In genomic region chr14:92680781-92681650, GRCh38 we compare ENCODE assay signal across 8 cellular contexts.
A peak's percentile ranks its signal among the peaks of the same experiment; 100 is the strongest.
DNase-seq lines count a peak whose midpoint lies in the region; ATAC-seq and TF ChIP-seq lines count a peak whose summit lies in the region.

No MANE protein-coding gene starts in this region.

- H3K27me3 ChIP-seq in osteoblast (ENCODE audit: insufficient read depth, low read length): no peaks in the 10 kb centered on the region
- H3K27me3 ChIP-seq in thyroid gland: no peaks in the 10 kb centered on the region

- CTCF ChIA-PET in RWPE1 (lab: Yijun Ruan, JAX): interaction anchor here (0.5 to 1.4 kb wide), 7 partner anchors 11 to 559 kb away, joined by 3 to 5 read pairs (median 3); no protein-coding TSS in a partner anchor

- H2AFZ ChIP-seq in osteoblast (ENCODE audit: low read length): no peak overlapping the region

- no peak for TF ChIP-seq POLR2A in thyroid gland (IDR thresholded peaks at IDR 0.05)

- no peaks in the 10 kb centered on the region for H3K9me3 ChIP-seq in osteoblast (ENCODE audit: low read depth, low read length)
- no peaks in the 10 kb centered on the region for H3K9me3 ChIP-seq in thyroid gland

- TF ChIP-seq EP300 in Ishikawa (IDR thresholded peaks at IDR 0.05; ENCODE audit: borderline replicate concordance): no peak

- H3K27ac ChIP-seq in RWPE1: no peak overlapping the region
- H3K27ac ChIP-seq in osteoblast (ENCODE audit: low read depth, low read length): no peak overlapping the region
- H3K27ac ChIP-seq in thyroid gland: no peak overlapping the region

- no peaks in the 10 kb centered on the region for H3K4me1 ChIP-seq in osteoblast (ENCODE audit: insufficient read depth, low read length)
- H3K4me1 ChIP-seq in thyroid gland: peaks cover 0 to 7% of the 10 kb centered on the region in 2 donors

- ATAC-seq in HG03135 (IDR thresholded peaks at IDR 0.05; ENCODE audit: unreplicated experiment): no peak

- H3K4me2 ChIP-seq in osteoblast (ENCODE audit: insufficient read depth, low read length): no peak overlapping the region

- DNase-seq in D341Med (ENCODE audit: low spot score) (peak; percentile 88), RWPE1 (ENCODE audit: low spot score) (peak; percentile 83), fibroblast of villous mesenchyme (ENCODE audit: low read depth) (peak; percentile 79), osteoblast (ENCODE audit: insufficient read length, low spot score, missing footprints) (peak; percentile 97), thyroid gland (peak; percentile 58 to 69)
- DNase-seq in activated effector memory CD4-positive, alpha-beta T cell treated with Interleukin-2 at 50 U/mL for 16 hours: peak; percentile 65

- TF ChIP-seq RAD21 in Ishikawa (IDR thresholded peaks at IDR 0.05; ENCODE audit: low read depth): peak; percentile 82

- H3K4me3 ChIP-seq in fibroblast of villous mesenchyme (ENCODE audit: low read depth, low read length) (no peak overlapping the region), osteoblast (ENCODE audit: insufficient read depth, low read length) (no peak overlapping the region), thyroid gland (replicated peaks in 1 of 3) (no peak overlapping the region)

- POLR2A ChIA-PET in RWPE1 (lab: Yijun Ruan, JAX; ENCODE audit: low non-redundant PET): no interaction called here

- no peaks in the 10 kb centered on the region for H4K20me1 ChIP-seq in osteoblast (ENCODE audit: insufficient read depth, low read length)

- H3K36me3 ChIP-seq in osteoblast (ENCODE audit: insufficient read depth, low read length): peaks cover 23% of the 10 kb centered on the region
- no peaks in the 10 kb centered on the region for H3K36me3 ChIP-seq in thyroid gland

- intact Hi-C loops in thyroid gland (cut with DNase I): loop anchor here (10.0 kb wide), 1 partner anchor 104 kb away; no protein-coding TSS in a partner anchor

- peak; percentile 91 for TF ChIP-seq CTCF in RWPE1 (conservative IDR thresholded peaks at IDR 0.05; ENCODE audit: low read depth)
- TF ChIP-seq CTCF in fibroblast of villous mesenchyme (IDR thresholded peaks at IDR 0.05; ENCODE audit: insufficient read depth, low read depth, low read length): peak; percentile 99
- peak; percentile 96 for TF ChIP-seq CTCF in osteoblast (IDR thresholded peaks at IDR 0.05; ENCODE audit: extremely low read depth, low read depth, low read length)
- TF ChIP-seq CTCF in thyroid gland (IDR thresholded peaks at IDR 0.05): peak; percentile 77 to 89 (median 78)

- WGBS in thyroid gland, 2 donors: 25 to 44% methylated on average over 10 to 13 of the region's 13 CpGs

- H3K79me2 ChIP-seq in osteoblast (ENCODE audit: insufficient read depth, low read length): no peaks in the 10 kb centered on the region

TF ChIP-seq in Ishikawa, 13 proteins besides CTCF, POLR2A, EP300 and RAD21:
- no peak for TF ChIP-seq REST (IDR thresholded peaks at IDR 0.05; ENCODE audit: low read depth)
- no peak for TF ChIP-seq FOXM1 (IDR thresholded peaks at IDR 0.05; ENCODE audit: borderline replicate concordance, low read depth)
- no peak for TF ChIP-seq USF1 (IDR thresholded peaks at IDR 0.05)
- TF ChIP-seq CEBPB (IDR thresholded peaks at IDR 0.05): no peak
- no peak for TF ChIP-seq TAF1 (IDR thresholded peaks at IDR 0.05; ENCODE audit: low read depth)
- TF ChIP-seq EGR1 (IDR thresholded peaks at IDR 0.05): no peak
- TF ChIP-seq NFIC (IDR thresholded peaks at IDR 0.05): no peak
- no peak for TF ChIP-seq YY1 (IDR thresholded peaks at IDR 0.05; ENCODE audit: low read depth)
- TF ChIP-seq MAX (IDR thresholded peaks at IDR 0.05): no peak
- TF ChIP-seq ZBTB7A (IDR thresholded peaks at IDR 0.05; ENCODE audit: low read depth): no peak
- no peak for TF ChIP-seq TCF12 (IDR thresholded peaks at IDR 0.05; ENCODE audit: low read depth)
- TF ChIP-seq CREB1 (IDR thresholded peaks at IDR 0.05; ENCODE audit: low read depth): no peak
- no peak for TF ChIP-seq TEAD4 (IDR thresholded peaks at IDR 0.05)
